In genomic region chr3:187741403-187742350, GRCh38 we compare ENCODE assay signal across 8 cellular contexts. TPM values are rescaled to one million over a fixed set of nuclear protein-coding genes. Genes with fewer than 3 reads are reported as not detected.
A peak's percentile ranks its signal among the peaks of the same experiment; 100 is the strongest.
DNase-seq lines count a peak whose midpoint lies in the region; ATAC-seq and TF ChIP-seq lines count a peak whose summit lies in the region.

No MANE protein-coding gene starts in this region.

- DNase-seq in Caco-2 (peak; percentile 67 to 75), KG1 (lab: John Stamatoyannopoulos, UW) (peak; percentile 36), SHP77 treated with DMSO at 0.1 percent for 48 hours (lab: John Stamatoyannopoulos, UW) (peak; percentile 37), germinal center (ENCODE audit: low spot score) (peak; percentile 72), occipital lobe (lab: John Stamatoyannopoulos, UW) (peak; percentile 38), type B pancreatic cell (ENCODE audit: extremely low spot score, unreplicated experiment) (no peak)
- peak; percentile 79 for DNase-seq in activated naive CD4-positive, alpha-beta T cell treated with anti-CD3 and anti-CD28 coated beads, Interleukin-2, amount 50 U/mL, for 16 hours

- BruUV-seq in Caco-2 (replicated peaks; lab: Mats Ljungman, UMichigan) = no TSS peak

- H3K9me3 Mint-ChIP-seq in Caco-2 (ENCODE audit: unreplicated experiment) = no peaks in the 10 kb centered on the region
- no peaks in the 10 kb centered on the region for H3K9me3 Mint-ChIP-seq in type B pancreatic cell

- peaks cover 13% of the 10 kb centered on the region; the same call in 1 of the 2 replicates for H3K4me1 ChIP-seq in Caco-2

- POLR2A ChIA-PET in Caco-2 (lab: Charles Lee) = interaction anchor here (0.6 to 0.7 kb wide), 3 partner anchors 311 to 1015 kb away, joined by 3 to 8 read pairs (median 4); no protein-coding TSS in a partner anchor

- TF ChIP-seq CTCF in Caco-2 (IDR thresholded peaks at IDR 0.05; ENCODE audit: insufficient read depth in 1 of 2, low read depth in 1 of 2, low read length in 1 of 2, severe bottlenecking in 1 of 2, unreplicated experiment in 1 of 2) (peak; percentile 83 to 88), type B pancreatic cell (conservative IDR thresholded peaks at IDR 0.05) (peak; percentile 96)

- CTCF ChIA-PET in Caco-2 (lab: Charles Lee) = interaction anchor here (0.5 to 1.7 kb wide), 14 partner anchors 28 to 1492 kb away, joined by 3 to 8 read pairs (median 3); partner anchors contain the start of gene LPP

- H3K4me1 Mint-ChIP-seq in Caco-2 (ENCODE audit: low read depth, unreplicated experiment) = peaks cover 5% of the 10 kb centered on the region
- peaks cover 33% of the 10 kb centered on the region for H3K4me1 Mint-ChIP-seq in type B pancreatic cell (ENCODE audit: unreplicated experiment)

- no peak for ATAC-seq in HG03196 (IDR thresholded peaks at IDR 0.05; ENCODE audit: unreplicated experiment)

- H3K4me3 Mint-ChIP-seq in Caco-2 (ENCODE audit: unreplicated experiment) = peak overlapping the region; percentile 73
- peak overlapping the region; percentile 97 for H3K4me3 Mint-ChIP-seq in type B pancreatic cell

- H3K27ac Mint-ChIP-seq in Caco-2 (ENCODE audit: unreplicated experiment) = peak overlapping the region; percentile 63
- H3K27ac Mint-ChIP-seq in type B pancreatic cell = peak overlapping the region; percentile 87

- intact Hi-C loops in Caco-2 (cut with micrococcal nuclease; ENCODE audit: unreplicated experiment) = loop anchor here (1.0 to 10.0 kb wide), 9 partner anchors 411 to 1491 kb away; no protein-coding TSS in a partner anchor

- H3K27me3 Mint-ChIP-seq in Caco-2 (ENCODE audit: insufficient read depth, unreplicated experiment) (no peaks in the 10 kb centered on the region), type B pancreatic cell (peaks cover 5% of the 10 kb centered on the region)

- no peaks in the 10 kb centered on the region for H3K27me3 ChIP-seq in Caco-2 (replicated peaks; ENCODE audit: control insufficient read depth, insufficient read depth, low read length)

- no peaks in the 10 kb centered on the region for H3K9me3 ChIP-seq in Caco-2

- H3K36me3 ChIP-seq in Caco-2 (ENCODE audit: control insufficient read depth, insufficient read depth, low read length) = 0 out of 2 replicates have a peak, but pooled peaks cover 1% of the 10 kb centered on the region

- H3K36me3 Mint-ChIP-seq in Caco-2 (ENCODE audit: insufficient read depth, unreplicated experiment) (peaks cover 43% of the 10 kb centered on the region), type B pancreatic cell (no peaks in the 10 kb centered on the region)

- peak overlapping the region; percentile 34 for H3K4me3 ChIP-seq in Caco-2 (ENCODE audit: low read depth, low read length)

RNA-seq across cellular contexts. Expression of gene BCL6, which starts 3.6 kb away (rescaled TPM):
- total RNA-seq in Caco-2 (2022) (35.8 and 40.4 TPM in 2 replicates), occipital lobe (7.5 TPM), type B pancreatic cell (ENCODE audit: low replicate concordance) (27.3 and 32.4 TPM in 2 replicates)

RNA-seq across cellular contexts. Expression of gene RTP2, which starts 39.3 kb away (rescaled TPM):
- not detected in 2 replicates for total RNA-seq in Caco-2 (2022)
- total RNA-seq in occipital lobe = not detected
- total RNA-seq in type B pancreatic cell (ENCODE audit: low replicate concordance) = not detected in 2 replicates
